In genomic region chr2:197498937-197499593, GRCh38 we compare ENCODE assay signal across 8 cellular contexts. TPM values are rescaled to one million over a fixed set of nuclear protein-coding genes. Genes with fewer than 3 reads are reported as not detected.
DNase-seq lines count a peak whose midpoint lies in the region; ATAC-seq, FAIRE-seq and TF ChIP-seq lines count a peak whose summit lies in the region.

No MANE protein-coding gene starts in this region.

- H3K4me1 ChIP-seq in pancreas = peaks cover 25 to 52% (median 38%) of the 10 kb centered on the region in 3 donors

- no peaks in the 10 kb centered on the region for H3K9me3 Mint-ChIP-seq in type B pancreatic cell

- 0% methylated on average over 46 of the region's 46 CpGs for WGBS in pancreas, 2 donors

- H3K27ac ChIP-seq in pancreas = peak overlapping the region; percentile 86 to 100 (median 97)

- peaks cover 40% of the 10 kb centered on the region for H3K4me1 Mint-ChIP-seq in type B pancreatic cell (ENCODE audit: unreplicated experiment)

- TF ChIP-seq CTCF in BJ (IDR thresholded peaks at IDR 0.05; ENCODE audit: insufficient read depth, low read depth, low read length) (no peak), pancreas (IDR thresholded peaks at IDR 0.05) (no peak), type B pancreatic cell (conservative IDR thresholded peaks at IDR 0.05) (no peak)

- H3K36me3 Mint-ChIP-seq in type B pancreatic cell = peaks cover 42% of the 10 kb centered on the region

- H3K27me3 Mint-ChIP-seq in type B pancreatic cell = no peaks in the 10 kb centered on the region

- H3K36me3 ChIP-seq in BJ (ENCODE audit: control insufficient read depth, insufficient read depth, low read length) (peaks cover 8% of the 10 kb centered on the region; the same call in 1 of the 2 replicates), pancreas (peaks cover 0 to 26% (median 7%) of the 10 kb centered on the region in 3 donors)

- no peaks in the 10 kb centered on the region for H3K9me3 ChIP-seq in pancreas

- POLR2A ChIA-PET in BJ (lab: Charles Lee) = interaction anchor here (1.0 to 1.3 kb wide), 3 partner anchors 9 to 64 kb away, joined by 4 read pairs; partner anchors contain the start of gene SF3B1

- intact Hi-C loops in cardiac septum (cut with DNase I) (loop anchor here (1.0 to 10.0 kb wide), 6 partner anchors 16 to 574 kb away; partner anchors contain the start of genes COQ10B, MARS2, PGAP1 and SF3B1), pancreas (cut with DNase I) (no loop called here)

- ATAC-seq in HG03460 (IDR thresholded peaks at IDR 0.05; ENCODE audit: unreplicated experiment) (peak; percentile 29), pancreas (peak; percentile 30 to 47 (median 34))

- peak; percentile 48; the same call in 1 of the 2 replicates for TF ChIP-seq POLR2A in Raji (IDR thresholded peaks at IDR 0.05; ENCODE audit: insufficient read depth, low read depth, low read length)

- FAIRE-seq in GM19239 (lab: Jason Lieb, UNC) (peak; percentile 54), pancreas (lab: Jason Lieb, UNC) (no peak)

- H3K4me3 ChIP-seq in BJ (ENCODE audit: low read depth, low read length) (peak overlapping the region; percentile 67), pancreas (peak overlapping the region; percentile 40 to 89 (median 74))

- peak overlapping the region; percentile 97 for H3K27ac Mint-ChIP-seq in type B pancreatic cell

- peak overlapping the region; percentile 98 for H3K4me3 Mint-ChIP-seq in type B pancreatic cell

- H3K27me3 ChIP-seq in BJ (ENCODE audit: control insufficient read depth, insufficient read depth, low read length) (no peaks in the 10 kb centered on the region), pancreas (no peaks in the 10 kb centered on the region)

- DNase-seq in BJ (ENCODE audit: low read depth) = no peak
- peak; percentile 38 for DNase-seq in GM19239 (ENCODE audit: insufficient read length, low spot score)
- peak; percentile 16 for DNase-seq in activated naive CD8-positive, alpha-beta T cell treated with anti-CD3 and anti-CD28 coated beads, Interleukin-2, amount 50 U/mL, for 16 hours (ENCODE audit: low read depth, low spot score)
- peak; percentile 86 for DNase-seq in cardiac septum (ENCODE audit: low spot score)
- DNase-seq in pancreas = peak; percentile 66 to 86 (median 72)
- DNase-seq in type B pancreatic cell (ENCODE audit: extremely low spot score, unreplicated experiment) = peak; percentile 74

- CTCF ChIA-PET in BJ (lab: Yijun Ruan, JAX) = interaction anchor here (0.6 kb wide), 1 partner anchor 144 kb away, joined by 3 read pairs; no protein-coding TSS in a partner anchor

RNA-seq across cellular contexts. Expression of gene HSPD1, which starts 0.6 kb away (rescaled TPM):
- polyA plus RNA-seq in BJ (2011; rRNA removed) = 85.5 and 157 TPM in 2 replicates
- 80.1 and 81.5 TPM in 2 replicates for polyA minus RNA-seq in BJ (2011; rRNA and poly(A)+ RNA removed)
- 144 TPM for total RNA-seq in cardiac septum
- 100 to 1,000 TPM; 114 to 181 (median 137) TPM for total RNA-seq in pancreas
- polyA plus RNA-seq in pancreas = 100 to 1,000 TPM in 1 of 2 donors, 10 to 100 TPM in 1; 94.8 to 145 TPM
- total RNA-seq in type B pancreatic cell (ENCODE audit: low replicate concordance) = 375 and 473 TPM in 2 replicates

RNA-seq across cellular contexts. Expression of gene HSPE1, which starts 1.1 kb away (rescaled TPM):
- 22.0 and 57.2 TPM in 2 replicates for polyA plus RNA-seq in BJ (2011; rRNA removed)
- 4.5 and 7.3 TPM in 2 replicates for polyA minus RNA-seq in BJ (2011; rRNA and poly(A)+ RNA removed)
- total RNA-seq in cardiac septum = 88.3 TPM
- total RNA-seq in pancreas = 10 to 100 TPM; 17.1 to 51.9 (median 31.2) TPM
- 10 to 100 TPM; 87.4 to 98.6 TPM for polyA plus RNA-seq in pancreas
- total RNA-seq in type B pancreatic cell (ENCODE audit: low replicate concordance) = 165 and 167 TPM in 2 replicates

RNA-seq across cellular contexts. Expression of gene MOB4, which starts 16.8 kb away (rescaled TPM):
- 20.3 and 30.5 TPM in 2 replicates for polyA plus RNA-seq in BJ (2011; rRNA removed)
- 8.0 and 11.6 TPM in 2 replicates for polyA minus RNA-seq in BJ (2011; rRNA and poly(A)+ RNA removed)
- total RNA-seq in cardiac septum = 27.3 TPM
- 1 to 10 TPM; 4.6 to 9.7 (median 6.9) TPM for total RNA-seq in pancreas
- polyA plus RNA-seq in pancreas = 10 to 100 TPM in 1 of 2 donors, 1 to 10 TPM in 1; 6.1 to 18.3 TPM
- 27.3 and 30.7 TPM in 2 replicates for total RNA-seq in type B pancreatic cell (ENCODE audit: low replicate concordance)

RNA-seq across cellular contexts. Expression of gene COQ10B, which starts 45.7 kb away (rescaled TPM):
- 1.7 and 4.4 TPM in 2 replicates for polyA plus RNA-seq in BJ (2011; rRNA removed)
- polyA minus RNA-seq in BJ (2011; rRNA and poly(A)+ RNA removed) = 5.3 and 5.6 TPM in 2 replicates
- total RNA-seq in cardiac septum = 38.5 TPM
- 10 to 100 TPM in 2 of 6 donors, 1 to 10 TPM in 4; 7.6 to 10.1 (median 9.7) TPM for total RNA-seq in pancreas
- polyA plus RNA-seq in pancreas = 10 to 100 TPM in 1 of 2 donors, 1 to 10 TPM in 1; 5.7 to 10.8 TPM
- total RNA-seq in type B pancreatic cell (ENCODE audit: low replicate concordance) = 12.7 and 17.8 TPM in 2 replicates
